ENCODE assay signal across 8 cellular contexts in genomic region chr4:8410641-8411271, GRCh38. TPM values are rescaled to one million over a fixed set of nuclear protein-coding genes. Genes with fewer than 3 reads are reported as not detected.
DNase-seq lines count a peak whose midpoint lies in the region; ATAC-seq and TF ChIP-seq lines count a peak whose summit lies in the region.

No MANE protein-coding gene starts in this region.

- no peak for ATAC-seq in HG03439 (IDR thresholded peaks at IDR 0.05; ENCODE audit: unreplicated experiment)

- H3K4me3 ChIP-seq in astrocyte of the spinal cord (ENCODE audit: low read depth, low read length) (no peak overlapping the region), kidney epithelial cell (ENCODE audit: low read depth, low read length) (no peak overlapping the region), lower leg skin (ENCODE audit: low read depth, poor library complexity, severe bottlenecking) (no peak overlapping the region)

- no peak for TF ChIP-seq POLR2A in lower leg skin (IDR thresholded peaks at IDR 0.05)

- in situ Hi-C loops in astrocyte of the spinal cord (cut with HindIII; ENCODE audit: low sequenced_read_pairs): no loop called here

- 62 to 71% methylated on average over 25 to 26 of the region's 26 CpGs for WGBS in lower leg skin, 2 donors

- intact Hi-C loops in lower leg skin (cut with DNase I; ENCODE audit: low total_unique reads): no loop called here

- DNase-seq in EL: peak; percentile 60
- peak; percentile 30 for DNase-seq in MV-4-11 (lab: John Stamatoyannopoulos, UW)
- DNase-seq in astrocyte of the spinal cord (ENCODE audit: low read depth, low spot score): peak; percentile 59
- no peak for DNase-seq in kidney epithelial cell (ENCODE audit: low read depth)
- DNase-seq in stimulated activated naive CD4-positive, alpha-beta T cell (lab: John Stamatoyannopoulos, UW): no peak
- no peak for DNase-seq in ureter (ENCODE audit: low spot score)
- DNase-seq in lower leg skin (ENCODE audit: low spot score in 2 of 2): no peak

- peaks cover 1% of the 10 kb centered on the region for H3K36me3 ChIP-seq in kidney epithelial cell (ENCODE audit: control insufficient read depth, insufficient read depth, low read length)

- TF ChIP-seq CTCF in astrocyte of the spinal cord (IDR thresholded peaks at IDR 0.05; ENCODE audit: low read depth, low read length): peak; percentile 42
- TF ChIP-seq CTCF in kidney epithelial cell (IDR thresholded peaks at IDR 0.05; ENCODE audit: insufficient read depth, low read length, poor library complexity, severe bottlenecking): peak; percentile 54
- TF ChIP-seq CTCF in lower leg skin (IDR thresholded peaks at IDR 0.05): no peak

- H3K27me3 ChIP-seq in kidney epithelial cell (ENCODE audit: control insufficient read depth, insufficient read depth, low read length): no peaks in the 10 kb centered on the region

RNA-seq across cellular contexts. Expression of gene ACOX3, which starts 29.8 kb away (rescaled TPM):
- total RNA-seq in kidney epithelial cell: 36.0 and 37.4 TPM in 2 replicates
- total RNA-seq in ureter: 49.5 TPM
- 10 to 100 TPM; 37.5 to 55.9 (median 41.2) TPM for total RNA-seq in lower leg skin

RNA-seq across cellular contexts. Expression of gene TRMT44, which starts 29.8 kb away (rescaled TPM):
- total RNA-seq in kidney epithelial cell (20.3 and 22.8 TPM in 2 replicates), ureter (29.5 TPM), lower leg skin (10 to 100 TPM; 39.0 to 61.0 (median 49.2) TPM)

Comparison
In these comparisons a context has a peak if more than half of its experiments do, and no peak if none do; other contexts are left out.
1. DNase-seq: peak in EL (single experiment), MV-4-11 (single experiment) and astrocyte of the spinal cord (single experiment); none in kidney epithelial cell (single experiment), stimulated activated naive CD4-positive, alpha-beta T cell (0 of 6), ureter (single experiment) and lower leg skin (0 of 2).
2. CTCF ChIP-seq: peak in astrocyte of the spinal cord (single experiment) and kidney epithelial cell (single experiment); none in lower leg skin (0 of 3).